Comparison of ENCODE assay signal across 8 cellular contexts in the genomic region with DNA sequence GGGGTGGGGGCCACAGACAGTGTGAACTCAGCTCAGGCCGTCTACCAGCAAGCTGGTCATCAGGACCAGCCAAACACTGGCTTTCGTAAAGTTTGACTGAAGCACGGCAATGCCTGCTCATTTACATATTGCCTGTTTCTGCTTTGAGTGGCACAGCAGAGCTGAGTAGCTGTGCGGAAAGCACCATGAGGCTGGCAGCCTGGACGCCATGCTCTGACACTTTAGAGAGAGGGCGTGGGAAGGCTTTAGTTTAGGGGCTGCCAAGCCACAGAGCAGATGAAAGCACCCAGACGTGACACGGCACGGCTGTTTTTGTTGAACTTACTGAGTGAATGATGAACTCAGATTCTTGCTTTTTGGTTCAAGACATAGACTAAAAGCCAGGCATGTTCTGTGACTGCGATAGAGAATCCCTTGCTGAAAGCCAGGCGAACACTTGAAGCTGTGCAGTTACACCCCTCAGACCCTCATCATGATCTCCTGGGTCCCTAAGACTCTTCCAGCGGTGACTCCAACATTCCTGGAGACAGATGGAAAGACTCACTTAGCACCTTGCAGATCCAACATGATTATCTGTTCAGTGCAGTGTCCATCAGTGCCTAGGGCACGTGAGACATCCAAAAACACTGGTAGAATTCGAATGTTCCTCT.
A peak's percentile ranks its signal among the peaks of the same experiment; 100 is the strongest.
DNase-seq lines count a peak whose midpoint lies in the region; ATAC-seq, FAIRE-seq and TF ChIP-seq lines count a peak whose summit lies in the region.

No MANE protein-coding gene starts in this region.

- no peaks in the 10 kb centered on the region for H3K27me3 ChIP-seq in heart left ventricle

- no peak for TF ChIP-seq POLR2A in GM12891 (IDR thresholded peaks at IDR 0.05; ENCODE audit: low read depth, low read length)
- no peak for TF ChIP-seq POLR2A in heart left ventricle (IDR thresholded peaks at IDR 0.05)

- H3K36me3 ChIP-seq in heart left ventricle: peaks cover 0 to 48% (median 18%) of the 10 kb centered on the region in 9 donors

- in situ Hi-C loops in KBM-7 (cut with MboI; ENCODE audit: low pct_unique_long_range_greater_than_20kb, low sequenced_read_pairs): no loop called here

- H3K9me3 ChIP-seq in heart left ventricle: no peaks in the 10 kb centered on the region

- no peak overlapping the region for H3K4me3 ChIP-seq in heart left ventricle

- FAIRE-seq in GM12891 (lab: Jason Lieb, UNC): peak; percentile 97

- no peak overlapping the region for H3K27ac ChIP-seq in heart left ventricle

- 66 to 77% (median 69%) methylated on average over 14 of the region's 14 CpGs for WGBS in heart left ventricle, 4 donors

- intact Hi-C loops in heart left ventricle (cut with DNase I): no loop called here

- DNase-seq in GM12891 (ENCODE audit: insufficient read length, low spot score) (peak; percentile 61), heart left ventricle (peak in 4 of 5 donors; percentile 45 to 68 (median 56)), HK-2 (ENCODE audit: unreplicated experiment) (no peak), A172 (ENCODE audit: low spot score) (no peak), KBM-7 (no peak), cortex of kidney (lab: John Stamatoyannopoulos, UW) (no peak)

- TF ChIP-seq CTCF in heart left ventricle (IDR thresholded peaks at IDR 0.05): no peak

- ATAC-seq in GM21423 (IDR thresholded peaks at IDR 0.05; ENCODE audit: unreplicated experiment) (peak; percentile 95), HG03575 (IDR thresholded peaks at IDR 0.05; ENCODE audit: extremely low read depth, insufficient number of reproducible peaks, low FRiP score, unreplicated experiment) (peak; percentile 92), heart left ventricle (peak; percentile 73 to 87 (median 84))

- H3K4me1 ChIP-seq in heart left ventricle: peaks cover 0 to 12% (median 0%) of the 10 kb centered on the region in 12 donors

TF ChIP-seq in GM12891, 5 proteins besides CTCF, POLR2A, EP300 and RAD21:
- TF ChIP-seq POLR2AphosphoS5 (IDR thresholded peaks at IDR 0.05; ENCODE audit: low read depth, low read length) (no peak), PAX5 (IDR thresholded peaks at IDR 0.05; ENCODE audit: insufficient read depth, low read length, severe bottlenecking) (peak; percentile 84), POU2F2 (IDR thresholded peaks at IDR 0.05; ENCODE audit: low read depth, low read length) (peak; percentile 94), TAF1 (IDR thresholded peaks at IDR 0.05; ENCODE audit: low read depth, low read length) (no peak), SPI1 (IDR thresholded peaks at IDR 0.05; ENCODE audit: low read depth, low read length) (no peak)

Comparison
In these comparisons a context has a peak if more than half of its experiments do, and no peak if none do; other contexts are left out.
1. DNase-seq: peak in GM12891 (single experiment) and heart left ventricle (4 of 5); none in HK-2 (single experiment), A172 (single experiment), KBM-7 (single experiment) and cortex of kidney (single experiment).
2. Peak in every context shown above with its lines, with median percentiles within 50 percentile points of each other: ATAC-seq.